ENCODE assay signal across 9 cellular contexts in the genomic region with DNA sequence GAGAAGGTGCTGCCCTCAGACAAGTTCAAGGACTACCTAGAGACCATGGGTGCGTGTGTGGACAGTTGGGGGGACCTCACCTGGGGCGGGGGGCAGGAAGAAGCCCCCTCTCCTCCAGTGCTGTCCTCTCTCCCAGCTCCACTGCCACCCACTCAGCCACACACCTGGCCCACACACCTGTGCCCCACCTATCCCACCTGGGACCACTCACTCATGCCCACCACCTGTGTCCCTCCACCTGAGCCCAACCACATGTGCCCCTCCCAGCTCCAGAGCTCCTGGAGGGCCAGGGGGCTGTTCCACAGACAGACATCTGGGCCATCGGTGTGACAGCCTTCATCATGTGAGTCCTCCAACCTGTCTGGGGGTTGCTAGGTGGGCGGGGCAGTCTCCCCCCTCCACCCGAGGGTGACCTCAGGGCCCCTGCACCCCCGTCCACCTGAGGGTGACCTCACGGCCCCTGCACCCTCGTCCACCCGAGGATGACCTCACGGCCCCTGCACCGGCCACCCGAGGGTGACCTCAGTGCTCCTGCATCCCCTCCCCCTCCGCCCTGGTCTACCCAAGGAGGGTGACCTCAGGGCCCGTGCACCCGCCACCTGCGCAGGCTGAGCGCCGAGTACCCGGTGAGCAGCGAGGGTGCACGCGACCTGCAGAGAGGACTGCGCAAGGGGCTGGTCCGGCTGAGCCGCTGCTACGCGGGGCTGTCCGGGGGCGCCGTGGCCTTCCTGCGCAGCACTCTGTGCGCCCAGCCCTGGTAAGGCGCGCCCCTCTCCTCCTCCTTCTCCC. TPM values are rescaled to one million over a fixed set of nuclear protein-coding genes. Genes with fewer than 3 reads are reported as not detected.
DNase-seq lines count a peak whose midpoint lies in the region; ATAC-seq and TF ChIP-seq lines count a peak whose summit lies in the region.
"Had no signal": no experiment of that assay in that cellular context is flagged by ENCODE, and none has a peak within 500 bp of the region (broad histone marks: within the 10 kb centered on the region; RNA-seq: fewer than 3 reads in every experiment).

No MANE protein-coding gene starts in this region.

- no peaks in the 10 kb centered on the region for H3K27me3 ChIP-seq in adrenal gland
- peaks cover 35% of the 10 kb centered on the region for H3K27me3 ChIP-seq in iPS-20b (ENCODE audit: insufficient read depth, low read length)
- H3K27me3 ChIP-seq in stomach: peaks cover 0 to 27% (median 4%) of the 10 kb centered on the region in 3 donors

- TF ChIP-seq CTCF in adrenal gland (IDR thresholded peaks at IDR 0.05): no peak
- TF ChIP-seq CTCF in stomach (IDR thresholded peaks at IDR 0.05): no peak
- no peak for TF ChIP-seq CTCF in HFFc6 (IDR thresholded peaks at IDR 0.05)

- H3K4me1 Mint-ChIP-seq in HFFc6 (ENCODE audit: low read depth): peaks cover 12% of the 10 kb centered on the region

- 17 to 21% (median 19%) methylated on average over 5 to 33 of the region's 34 CpGs for WGBS in adrenal gland, 4 donors
- 12 to 25% (median 16%) methylated on average over 19 to 34 of the region's 34 CpGs for WGBS in stomach, 5 donors

- intact Hi-C loops in adrenal gland (cut with DNase I) (no loop called here), stomach (cut with DNase I; ENCODE audit: low total_unique reads) (no loop called here)

- no peak overlapping the region for H3K27ac Mint-ChIP-seq in HFFc6
- H3K27ac Mint-ChIP-seq: dendritic cell treated with granulocyte-macrophage colony-stimulating factor and Interleukin-4, amounts not matched to agents 40 ng/mL and 50 ng/mL, for 4 days had no signal

- peak; percentile 75 for DNase-seq in NCI-H748 (lab: John Stamatoyannopoulos, UW; ENCODE audit: unreplicated experiment)
- no peak for DNase-seq in NCI-H748 treated with DMSO at 0.1 percent for 48 hours (lab: John Stamatoyannopoulos, UW)
- DNase-seq in adrenal gland: peak in 6 of 7 donors; percentile 66 to 81 (median 78)
- no peak for DNase-seq in stomach
- no peak for DNase-seq in mucosa of gallbladder (ENCODE audit: low spot score)
- no peak for DNase-seq in HFFc6

- no peak overlapping the region for H3K4me3 Mint-ChIP-seq in HFFc6

- H3K9me3 ChIP-seq in adrenal gland (replicated peaks in 1 of 3) (no peaks in the 10 kb centered on the region), iPS-20b (ENCODE audit: insufficient read depth, low read depth, low read length) (no peaks in the 10 kb centered on the region), stomach (no peaks in the 10 kb centered on the region)

- H3K27me3 Mint-ChIP-seq in HFFc6 (ENCODE audit: insufficient read depth): peaks cover 10% of the 10 kb centered on the region

- peaks cover 19 to 25% of the 10 kb centered on the region in 2 donors for H3K4me1 ChIP-seq in adrenal gland (replicated peaks in 1 of 2)
- H3K4me1 ChIP-seq in iPS-20b (ENCODE audit: insufficient read depth, low read length): no peaks in the 10 kb centered on the region
- H3K4me1 ChIP-seq in stomach: peaks cover 14 to 29% (median 22%) of the 10 kb centered on the region in 4 donors

- H3K9ac ChIP-seq in iPS-20b (ENCODE audit: low read depth, low read length): no peak overlapping the region

- H3K36me3 ChIP-seq in adrenal gland (replicated peaks in 1 of 2) (no peaks in the 10 kb centered on the region), iPS-20b (ENCODE audit: insufficient read depth, low read depth, low read length) (no peaks in the 10 kb centered on the region), stomach (no peaks in the 10 kb centered on the region)

- H3K27ac ChIP-seq in adrenal gland (peak overlapping the region; percentile 26 to 99 (median 85)), iPS-20b (ENCODE audit: low read length) (no peak overlapping the region), stomach (peak overlapping the region in 3 of 5 donors; percentile 18 to 70 (median 30))

- H3K36me3 Mint-ChIP-seq in HFFc6 (ENCODE audit: low read depth): no peaks in the 10 kb centered on the region

- TF ChIP-seq POLR2A in adrenal gland (IDR thresholded peaks at IDR 0.05) (peak in 1 of 2 donors; percentile 41), stomach (IDR thresholded peaks at IDR 0.05) (no peak)

- no peaks in the 10 kb centered on the region for H3K9me3 Mint-ChIP-seq in HFFc6
- H3K9me3 Mint-ChIP-seq: dendritic cell treated with granulocyte-macrophage colony-stimulating factor and Interleukin-4, amounts not matched to agents 40 ng/mL and 50 ng/mL, for 4 days had no signal

- TF ChIP-seq EP300 in stomach (IDR thresholded peaks at IDR 0.05): no peak

- H3K4me3 ChIP-seq in adrenal gland (peak overlapping the region in 2 of 4 donors; percentile 37 to 75), iPS-20b (ENCODE audit: low read length) (peak overlapping the region; percentile 66; the same call in 1 of the 2 replicates), stomach (peak overlapping the region; percentile 49 to 68 (median 57))

- no peak for ATAC-seq in HG02840 (IDR thresholded peaks at IDR 0.05; ENCODE audit: low FRiP score, unreplicated experiment)

RNA-seq across cellular contexts. Expression of a gene that starts 28.8 kb away (rescaled TPM):
- 10 to 100 TPM; 12.1 to 26.7 (median 19.1) TPM for total RNA-seq in adrenal gland
- polyA plus RNA-seq in adrenal gland: 10 to 100 TPM in 2 of 3 donors, 1 to 10 TPM in 1; 3.5 to 17.2 (median 12.8) TPM
- total RNA-seq in stomach: 100 to 1,000 TPM in 1 of 5 donors, 10 to 100 TPM in 3, 1 to 10 TPM in 1; 7.1 to 163 (median 23.9) TPM
- polyA plus RNA-seq in stomach: 10 to 100 TPM in 2 of 3 donors, 1 to 10 TPM in 1; 9.4 to 15.7 (median 10.8) TPM
- total RNA-seq in mucosa of gallbladder: 33.3 TPM
- total RNA-seq in HFFc6 (2021; fragmentation: NEBNext Ultra II Directional; extraction: Animal tissue kit (Norgen Biotek cat#: 25700)): 10 to 100 TPM; 19.0 to 26.0 (median 21.8) TPM

RNA-seq across cellular contexts. Expression of a gene that starts 38.8 kb away (rescaled TPM):
- total RNA-seq in adrenal gland (1 to 10 TPM in 3 of 8 donors, under 1 TPM in 3, not detected in 2; 0.42 to 7.4 (median 1.2) TPM), stomach (1 to 10 TPM in 3 of 5 donors, not detected in 2; 1.8 to 6.2 (median 5.3) TPM), mucosa of gallbladder (0.23 TPM)
- polyA plus RNA-seq in adrenal gland (1 to 10 TPM in 1 of 3 donors, under 1 TPM in 1, not detected in 1; 0.74 to 1.8 TPM), stomach (1 to 10 TPM in 2 of 3 donors, not detected in 1; 1.2 to 1.7 TPM)
- total RNA-seq in HFFc6 (2021; fragmentation: NEBNext Ultra II Directional; extraction: Animal tissue kit (Norgen Biotek cat#: 25700)): under 1 TPM in 3 of 6 experiments, not detected in 3; 0.23 to 0.36 (median 0.30) TPM

Comparison
In these comparisons a context has a peak if more than half of its experiments do, and no peak if none do; other contexts are left out.
1. DNase-seq: peak in NCI-H748 (single experiment) and adrenal gland (6 of 7); none in NCI-H748 treated with DMSO at 0.1 percent for 48 hours (single experiment), stomach (single experiment), mucosa of gallbladder (single experiment) and HFFc6 (single experiment).